In genomic region chr12:10272466-10272865, GRCh38 we compare ENCODE assay signal across 27 cellular contexts.
"Had no signal": no experiment of that assay in that cellular context is flagged by ENCODE, and none has a peak within 500 bp of the region (broad histone marks: within the 10 kb centered on the region; RNA-seq: fewer than 3 reads in every experiment).

No MANE protein-coding gene starts in this region.

- H3K27me3 ChIP-seq: adrenal gland, ascending aorta, cardiac muscle cell, neutrophil, right atrium auricular region, tibial nerve had no signal

- H3K4me3 Mint-ChIP-seq: activated naive CD8-positive, alpha-beta T cell treated with anti-CD3 and anti-CD28 coated beads for 36 hours; activated T-cell treated with anti-CD3 and anti-CD28 coated beads, Interleukin-2, amount 50 U/mL, for 72 hours; brain; effector memory CD8-positive, alpha-beta T cell; nephron progenitor cell had no signal

- H3K27ac Mint-ChIP-seq: activated naive CD8-positive, alpha-beta T cell treated with anti-CD3 and anti-CD28 coated beads for 36 hours; activated T-cell treated with anti-CD3 and anti-CD28 coated beads, Interleukin-2, amount 50 U/mL, for 72 hours; brain; effector memory CD8-positive, alpha-beta T cell; nephron progenitor cell had no signal

- DNase-seq: activated CD4-positive, alpha-beta T cell treated with anti-CD3 and anti-CD28 coated beads for 4 hours; activated CD4-positive, alpha-beta T cell treated with anti-CD3 and anti-CD28 coated beads, Interleukin-2, amount 50 U/mL, for 4 hours; activated naive CD4-positive, alpha-beta T cell; activated naive CD8-positive, alpha-beta T cell treated with anti-CD3 and anti-CD28 coated beads for 36 hours; activated T-cell treated with anti-CD3 and anti-CD28 coated beads for 4 hours; activated T-cell treated with anti-CD3 and anti-CD28 coated beads, Interleukin-2, amount 50 U/mL, for 72 hours; adrenal gland; cortex of kidney; effector memory CD8-positive, alpha-beta T cell; erythroblast; head of caudate nucleus; hippocampal formation; lower lobe of right lung; mesendoderm; mucosa of descending colon; nephron progenitor cell; psoas muscle; stimulated activated CD4-positive, alpha-beta T cell treated with anti-CD3 and anti-CD28 coated beads, Interleukin-2, amount 100 ng/mL, for 48 hours; stimulated activated naive CD4-positive, alpha-beta T cell treated with Interleukin-2 at 50 U/mL for 16 hours; T-helper 1 cell had no signal

- H3K36me3 ChIP-seq: adrenal gland, ascending aorta, cardiac muscle cell, lower lobe of right lung, neutrophil, right atrium auricular region, tibial nerve had no signal

- H3K36me3 Mint-ChIP-seq: brain had no signal

- H3K4me1 ChIP-seq: adrenal gland, ascending aorta, lower lobe of right lung, psoas muscle, right atrium auricular region, tibial nerve had no signal

- H3K4me3 ChIP-seq: adrenal gland, ascending aorta, cardiac muscle cell, lower lobe of right lung, mucosa of descending colon, psoas muscle, right atrium auricular region, tibial nerve had no signal

- H3K27ac ChIP-seq: adrenal gland, ascending aorta, cardiac muscle cell, lower lobe of right lung, neutrophil, psoas muscle, right atrium auricular region, tibial nerve, VCaP had no signal

- H3K9me3 Mint-ChIP-seq: activated T-cell treated with anti-CD3 and anti-CD28 coated beads, Interleukin-2, amount 50 U/mL, for 72 hours; effector memory CD8-positive, alpha-beta T cell had no signal

- H3K27me3 Mint-ChIP-seq: activated naive CD8-positive, alpha-beta T cell treated with anti-CD3 and anti-CD28 coated beads for 36 hours; brain; effector memory CD8-positive, alpha-beta T cell had no signal

- H3K4me1 Mint-ChIP-seq: brain, nephron progenitor cell had no signal

- H3K9me3 ChIP-seq: adrenal gland, ascending aorta, lower lobe of right lung, mucosa of descending colon, neutrophil, psoas muscle, right atrium auricular region had no signal
